7 cellular contexts compared by ENCODE assay signal in genomic region chr6:26394289-26394688, GRCh38. TPM values are rescaled to one million over a fixed set of nuclear protein-coding genes. Genes with fewer than 3 reads are reported as not detected.
DNase-seq lines count a peak whose midpoint lies in the region; ATAC-seq, FAIRE-seq and TF ChIP-seq lines count a peak whose summit lies in the region.
"Had no signal": no experiment of that assay in that cellular context is flagged by ENCODE, and none has a peak within 500 bp of the region (broad histone marks: within the 10 kb centered on the region; RNA-seq: fewer than 3 reads in every experiment).

No MANE protein-coding gene starts in this region.

- H3K4me3 ChIP-seq in right atrium auricular region (no peak overlapping the region), left ventricle myocardium inferior (no peak overlapping the region)

- peak in 1 of 2 donors; percentile 62 for ATAC-seq in left cardiac atrium

- peak; percentile 32 for DNase-seq in left cardiac atrium
- no peak for DNase-seq in right atrium auricular region (ENCODE audit: low spot score)
- DNase-seq in dermis blood vessel endothelial cell = peak; percentile 80
- DNase-seq in GM12892 (ENCODE audit: insufficient read length) = no peak
- no peak for DNase-seq in left ventricle myocardium inferior
- DNase-seq in activated naive CD4-positive, alpha-beta T cell treated with anti-CD3 and anti-CD28 coated beads, Interleukin-2, amount 50 U/mL, for 16 hours = no peak
- DNase-seq: C1 segment of cervical spinal cord had no signal

- TF ChIP-seq CTCF in right atrium auricular region (IDR thresholded peaks at IDR 0.05) (no peak), left ventricle myocardium inferior (IDR thresholded peaks at IDR 0.05; ENCODE audit: borderline replicate concordance) (no peak)

- peaks cover 7% of the 10 kb centered on the region for H3K36me3 ChIP-seq in right atrium auricular region
- peaks cover 18% of the 10 kb centered on the region for H3K36me3 ChIP-seq in left ventricle myocardium inferior

- H3K27ac ChIP-seq in right atrium auricular region (no peak overlapping the region), left ventricle myocardium inferior (replicated peaks) (no peak overlapping the region)

- FAIRE-seq in GM12892 (lab: Jason Lieb, UNC) = no peak

- H3K9me3 ChIP-seq in right atrium auricular region (no peaks in the 10 kb centered on the region), left ventricle myocardium inferior (replicated peaks) (no peaks in the 10 kb centered on the region)

- intact Hi-C loops in left cardiac atrium (cut with DNase I) (no loop called here), left ventricle myocardium inferior (cut with micrococcal nuclease) (no loop called here)

- TF ChIP-seq POLR2A in GM12892 (IDR thresholded peaks at IDR 0.05; ENCODE audit: low read depth, low read length) = no peak

- no peaks in the 10 kb centered on the region for H3K4me1 ChIP-seq in right atrium auricular region
- H3K4me1 ChIP-seq in left ventricle myocardium inferior = no peaks in the 10 kb centered on the region

- H3K27me3 ChIP-seq in right atrium auricular region (no peaks in the 10 kb centered on the region), left ventricle myocardium inferior (ENCODE audit: low read depth) (no peaks in the 10 kb centered on the region)

RNA-seq across cellular contexts. Expression of gene BTN3A1, which starts 7.8 kb away (rescaled TPM):
- total RNA-seq in left cardiac atrium (10 to 100 TPM in 1 of 2 donors, 1 to 10 TPM in 1; 5.7 to 12.4 TPM), right atrium auricular region (1 to 10 TPM; 3.6 to 6.6 TPM), dermis blood vessel endothelial cell (21.7 and 25.0 TPM in 2 replicates), left ventricle myocardium inferior (9.7 TPM)
- polyA plus RNA-seq in GM12892 (2012; ENCODE audit: missing spikeins) = 42.5 TPM

RNA-seq across cellular contexts. Expression of gene BTN2A2, which starts 11.4 kb away (rescaled TPM):
- total RNA-seq in left cardiac atrium (1 to 10 TPM; 6.1 to 9.8 TPM), right atrium auricular region (1 to 10 TPM; 2.6 to 4.4 TPM), dermis blood vessel endothelial cell (13.8 and 15.0 TPM in 2 replicates), left ventricle myocardium inferior (4.2 TPM)
- polyA plus RNA-seq in GM12892 (2012; ENCODE audit: missing spikeins) = 40.1 TPM

RNA-seq across cellular contexts. Expression of gene BTN3A2, which starts 29.3 kb away (rescaled TPM):
- total RNA-seq in left cardiac atrium = 10 to 100 TPM in 1 of 2 donors, 1 to 10 TPM in 1; 6.8 to 21.3 TPM
- 10 to 100 TPM in 1 of 2 donors, 1 to 10 TPM in 1; 6.5 to 12.9 TPM for total RNA-seq in right atrium auricular region
- 28.8 and 44.4 TPM in 2 replicates for total RNA-seq in dermis blood vessel endothelial cell
- polyA plus RNA-seq in GM12892 (2012; ENCODE audit: missing spikeins) = 65.0 TPM
- total RNA-seq in left ventricle myocardium inferior = 13.1 TPM

RNA-seq across cellular contexts. Expression of gene BTN3A3, which starts 46.0 kb away (rescaled TPM):
- total RNA-seq in left cardiac atrium (10 to 100 TPM in 1 of 2 donors, 1 to 10 TPM in 1; 8.9 to 13.3 TPM), right atrium auricular region (1 to 10 TPM; 5.6 to 8.7 TPM), dermis blood vessel endothelial cell (16.9 and 20.3 TPM in 2 replicates), left ventricle myocardium inferior (8.3 TPM)
- 31.0 TPM for polyA plus RNA-seq in GM12892 (2012; ENCODE audit: missing spikeins)

Comparison
In these comparisons a context has a peak if more than half of its experiments do, and no peak if none do; other contexts are left out.
1. DNase-seq: peak in left cardiac atrium (single experiment) and dermis blood vessel endothelial cell (single experiment); none in right atrium auricular region (single experiment), GM12892 (single experiment), left ventricle myocardium inferior (single experiment) and activated naive CD4-positive, alpha-beta T cell treated with anti-CD3 and anti-CD28 coated beads, Interleukin-2, amount 50 U/mL, for 16 hours (single experiment).